ENCODE assay signal across 22 cellular contexts in genomic region chr6:71031912-71032311, GRCh38.
DNase-seq lines count a peak whose midpoint lies in the region; ATAC-seq and TF ChIP-seq lines count a peak whose summit lies in the region.
"Had no signal": no experiment of that assay in that cellular context is flagged by ENCODE, and none has a peak within 500 bp of the region (broad histone marks: within the 10 kb centered on the region; RNA-seq: fewer than 3 reads in every experiment).

No MANE protein-coding gene starts in this region.

- H3K4me2 ChIP-seq in hepatocyte (no peak overlapping the region), neural progenitor cell (no peak overlapping the region)
- H3K4me2 ChIP-seq: SK-N-SH had no signal

- H3K9me2 ChIP-seq in hepatocyte (replicated peaks; ENCODE audit: insufficient read depth) = no peaks in the 10 kb centered on the region
- H3K9me2 ChIP-seq: SK-N-SH had no signal

- H3K4me3 ChIP-seq in hepatocyte (no peak overlapping the region), neural progenitor cell (no peak overlapping the region)
- H3K4me3 ChIP-seq: K562 had no signal

- H3K27ac Mint-ChIP-seq in neural progenitor cell = peak overlapping the region; percentile 42
- H3K27ac Mint-ChIP-seq: B cell, H9 had no signal

- no peak overlapping the region for H3K9ac ChIP-seq in neural progenitor cell
- H3K9ac ChIP-seq: SK-N-SH had no signal

- no peak for TF ChIP-seq CTCF in hepatocyte (IDR thresholded peaks at IDR 0.05; ENCODE audit: poor library complexity)
- no peak for TF ChIP-seq CTCF in neural progenitor cell (IDR thresholded peaks at IDR 0.05)

- no peaks in the 10 kb centered on the region for H3K4me1 ChIP-seq in hepatocyte (ENCODE audit: insufficient read depth)
- H3K4me1 ChIP-seq in neural progenitor cell = peaks cover 4% of the 10 kb centered on the region

- no peak overlapping the region for H2AFZ ChIP-seq in hepatocyte
- no peak overlapping the region for H2AFZ ChIP-seq in neural progenitor cell (replicated peaks)

- peaks cover 5% of the 10 kb centered on the region for H3K27me3 Mint-ChIP-seq in neural progenitor cell (ENCODE audit: insufficient read depth, low read depth)

- no peaks in the 10 kb centered on the region for H3K9me3 ChIP-seq in hepatocyte (ENCODE audit: low read depth)
- H3K9me3 ChIP-seq in neural progenitor cell (ENCODE audit: low read depth) = no peaks in the 10 kb centered on the region
- H3K9me3 ChIP-seq: SK-N-SH had no signal

- H3K27me3 ChIP-seq in hepatocyte (no peaks in the 10 kb centered on the region), neural progenitor cell (no peaks in the 10 kb centered on the region)

- H3K36me3 Mint-ChIP-seq in neural progenitor cell = peaks cover 3% of the 10 kb centered on the region

- H3K27ac ChIP-seq in hepatocyte (no peak overlapping the region), neural progenitor cell (no peak overlapping the region)

- H3F3A ChIP-seq in neural progenitor cell (ENCODE audit: low read depth) = no peaks in the 10 kb centered on the region

- no peak for ATAC-seq in HG02840 (IDR thresholded peaks at IDR 0.05; ENCODE audit: low FRiP score, unreplicated experiment)
- ATAC-seq in GM18502 (IDR thresholded peaks at IDR 0.05; ENCODE audit: poor library complexity, unreplicated experiment) = no peak
- ATAC-seq: K562 had no signal

- H3K79me2 ChIP-seq in hepatocyte (no peaks in the 10 kb centered on the region), neural progenitor cell (ENCODE audit: low read depth) (no peaks in the 10 kb centered on the region)

- WGBS in hepatocyte (ENCODE audit: low lambda C conversion rate, missing lambda C conversion rate) = 23% methylated on average over 4 of the region's 4 CpGs

- no peak overlapping the region for H3K4me3 Mint-ChIP-seq in neural progenitor cell
- H3K4me3 Mint-ChIP-seq: B cell, H9 had no signal

- H4K20me1 ChIP-seq in hepatocyte (ENCODE audit: insufficient read depth, poor library complexity, severe bottlenecking) (no peaks in the 10 kb centered on the region), neural progenitor cell (ENCODE audit: low read depth) (no peaks in the 10 kb centered on the region)

- H3K36me3 ChIP-seq in hepatocyte (replicated peaks; ENCODE audit: insufficient read depth, low read depth) = no peaks in the 10 kb centered on the region
- H3K36me3 ChIP-seq in neural progenitor cell = no peaks in the 10 kb centered on the region

- peaks cover 60% of the 10 kb centered on the region for H3K4me1 Mint-ChIP-seq in neural progenitor cell
- H3K4me1 Mint-ChIP-seq: B cell had no signal

- DNase-seq in HuH-7 (ENCODE audit: low spot score) = peak; percentile 51
- DNase-seq in amniotic epithelial cell (ENCODE audit: low read depth) = peak; percentile 91
- DNase-seq in hepatocyte (ENCODE audit: low spot score) = peak; percentile 34
- no peak for DNase-seq in neural progenitor cell (ENCODE audit: low spot score)
- DNase-seq in activated CD8-positive, alpha-beta memory T cell treated with anti-CD3 and anti-CD28 coated beads, Interleukin-2, amount 50 U/mL, for 48 hours = no peak
- DNase-seq in NCI-H526 treated with DMSO at 0.1 percent for 48 hours (lab: John Stamatoyannopoulos, UW) = no peak
- DNase-seq: DMS53; EL; GF-D8; H9; NCI-H1092; NCI-H1436 treated with DMSO at 0.1 percent for 48 hours; NCI-H1930; NCI-H510A treated with DMSO at 0.1 percent for 48 hours; NCI-H774; NK-92 treated with Interleukin-12 subunit alpha and Interleukin-12 subunit beta, amount 100 ng/mL, for 24 hours; SIG-M5; SK-N-SH had no signal

- peaks cover 3% of the 10 kb centered on the region for H3K9me3 Mint-ChIP-seq in neural progenitor cell
- H3K9me3 Mint-ChIP-seq: H9 had no signal

Comparison
In these comparisons a context has a peak if more than half of its experiments do, and no peak if none do; other contexts are left out.
1. DNase-seq: peak in HuH-7 (single experiment), amniotic epithelial cell (single experiment) and hepatocyte (single experiment); none in neural progenitor cell (single experiment), activated CD8-positive, alpha-beta memory T cell treated with anti-CD3 and anti-CD28 coated beads, Interleukin-2, amount 50 U/mL, for 48 hours (single experiment) and NCI-H526 treated with DMSO at 0.1 percent for 48 hours (single experiment).